ENCODE assay signal across 8 cellular contexts in the genomic region with DNA sequence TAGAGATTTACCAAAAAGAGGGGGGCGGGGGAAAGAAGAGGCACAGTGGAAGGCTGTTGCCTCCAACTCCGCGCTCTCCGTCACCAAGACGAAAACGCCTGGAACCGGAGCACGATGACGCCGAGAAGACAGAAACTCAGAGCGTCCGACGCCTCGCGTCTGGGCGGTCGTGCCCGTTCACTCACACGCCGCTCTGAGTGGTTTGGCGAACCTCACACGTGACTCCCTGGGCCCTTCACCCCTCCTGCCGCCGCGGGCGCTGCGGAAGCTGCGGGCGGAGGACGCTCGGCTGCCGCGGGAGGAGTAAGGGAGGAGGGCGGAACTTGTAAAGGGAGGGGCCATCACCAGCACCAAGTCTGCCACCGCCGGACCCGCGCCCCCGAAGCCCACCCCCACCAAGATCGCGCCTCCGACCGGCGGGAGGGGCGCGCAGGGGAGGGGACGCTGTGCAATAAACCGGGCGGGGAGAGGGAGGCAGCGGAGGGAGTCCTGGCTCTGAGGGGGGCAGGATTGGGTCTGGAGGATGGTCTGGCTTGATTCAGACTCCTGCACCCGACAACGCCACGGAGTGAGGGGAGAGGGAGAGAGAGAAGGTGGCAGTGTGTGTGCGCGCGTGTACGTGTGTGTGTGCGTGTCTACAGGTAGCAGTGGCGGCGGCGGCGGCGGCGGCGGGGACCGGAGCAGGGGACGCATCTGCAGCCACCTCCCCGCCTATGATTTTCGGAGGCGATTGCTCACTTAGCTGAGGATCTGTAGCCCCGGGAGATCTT. TPM values are rescaled to one million over a fixed set of nuclear protein-coding genes. Genes with fewer than 3 reads are reported as not detected.
A peak's percentile ranks its signal among the peaks of the same experiment; 100 is the strongest.
DNase-seq lines count a peak whose midpoint lies in the region; ATAC-seq and FAIRE-seq lines count a peak whose summit lies in the region.

No MANE protein-coding gene starts in this region.

- H2AK5ac ChIP-seq in neuronal stem cell (ENCODE audit: low read depth, low read length) = peak overlapping the region; percentile 71

- DNase-seq in DMS79 treated with DMSO at 0.1 percent for 48 hours (lab: John Stamatoyannopoulos, UW) (peak; percentile 86), NOMO-1 treated with DMSO at 0.1 percent for 48 hours (lab: John Stamatoyannopoulos, UW; ENCODE audit: unreplicated experiment) (peak; percentile 81), glomerular visceral epithelial cell (ENCODE audit: extremely low spot score) (peak; percentile 89), neuronal stem cell (ENCODE audit: low spot score) (peak; percentile 85), urothelium cell line (ENCODE audit: low spot score) (peak; percentile 81)
- DNase-seq in activated naive CD8-positive, alpha-beta T cell treated with anti-CD3 and anti-CD28 coated beads, Interleukin-2, amount 50 U/mL, for 24 hours = peak; percentile 46

- peaks cover 4% of the 10 kb centered on the region for H3K36me3 Mint-ChIP-seq in activated naive CD8-positive, alpha-beta T cell treated with anti-CD3 and anti-CD28 coated beads, Interleukin-2, amount 50 U/mL, for 24 hours (ENCODE audit: low read depth)

- peaks cover 27% of the 10 kb centered on the region for H3K4me1 Mint-ChIP-seq in activated naive CD8-positive, alpha-beta T cell treated with anti-CD3 and anti-CD28 coated beads, Interleukin-2, amount 50 U/mL, for 24 hours

- no peak overlapping the region for H3K14ac ChIP-seq in neuronal stem cell (ENCODE audit: low read length)

- H3K79me1 ChIP-seq in neuronal stem cell (ENCODE audit: low read depth, low read length) = no peaks in the 10 kb centered on the region

- H2AFZ ChIP-seq in neuronal stem cell (ENCODE audit: low read length) = peak overlapping the region; percentile 97

- no peak overlapping the region for H4K8ac ChIP-seq in neuronal stem cell (ENCODE audit: low read depth, low read length)

- H3K27me3 Mint-ChIP-seq in activated naive CD8-positive, alpha-beta T cell treated with anti-CD3 and anti-CD28 coated beads, Interleukin-2, amount 50 U/mL, for 24 hours = peaks cover 61% of the 10 kb centered on the region

- no peaks in the 10 kb centered on the region for H3K36me3 ChIP-seq in HUES6 (ENCODE audit: control insufficient read depth, insufficient read depth, low read length)
- no peaks in the 10 kb centered on the region for H3K36me3 ChIP-seq in neuronal stem cell (replicated peaks in 1 of 2; ENCODE audit: control insufficient read depth in 2 of 2, insufficient read depth in 2 of 2, low read length in 2 of 2)

- H3K18ac ChIP-seq in neuronal stem cell (ENCODE audit: low read length) = peak overlapping the region; percentile 98

- H3K9ac ChIP-seq in HUES6 (ENCODE audit: low read length) (peak overlapping the region; percentile 70), neuronal stem cell (ENCODE audit: low read depth, low read length, poor library complexity) (peak overlapping the region; percentile 96)

- no peak overlapping the region for H3K27ac Mint-ChIP-seq in activated naive CD8-positive, alpha-beta T cell treated with anti-CD3 and anti-CD28 coated beads, Interleukin-2, amount 50 U/mL, for 24 hours

- H3K4me1 ChIP-seq in HUES6 (ENCODE audit: control insufficient read depth, insufficient read depth, low read length) (peaks cover 7% of the 10 kb centered on the region; the same call in 1 of the 2 replicates), neuronal stem cell (ENCODE audit: control insufficient read depth in 2 of 2, insufficient read depth in 1 of 2, low read depth in 1 of 2, low read length in 2 of 2) (no peaks in the 10 kb centered on the region)

- WGBS in neuronal stem cell (ENCODE audit: extremely low coverage in 2 of 2, insufficient read length in 2 of 2, insufficient replicate concordance in 1 of 2), 2 donors = no CpG with 5 or more reads among the region's 71 CpGs

- H3K4me2 ChIP-seq in neuronal stem cell (ENCODE audit: insufficient read depth, low read length, poor library complexity, severe bottlenecking) = peak overlapping the region; percentile 84

- H4K91ac ChIP-seq in neuronal stem cell (ENCODE audit: low read depth, low read length, poor library complexity) = no peak overlapping the region

- H3K27ac ChIP-seq in HUES6 (ENCODE audit: low read depth, low read length) (peak overlapping the region; percentile 4; the same call in 1 of the 2 replicates), neuronal stem cell (replicated peaks; ENCODE audit: low read length) (peak overlapping the region; percentile 89)

- peak; percentile 87 for ATAC-seq in GM21529 (IDR thresholded peaks at IDR 0.05; ENCODE audit: unreplicated experiment)
- peak; percentile 89 for ATAC-seq in activated naive CD8-positive, alpha-beta T cell treated with anti-CD3 and anti-CD28 coated beads, Interleukin-2, amount 50 U/mL, for 24 hours

- peak overlapping the region; percentile 42 for H2BK5ac ChIP-seq in neuronal stem cell (ENCODE audit: low read length)

- peaks cover 4% of the 10 kb centered on the region for H3K9me3 Mint-ChIP-seq in activated naive CD8-positive, alpha-beta T cell treated with anti-CD3 and anti-CD28 coated beads, Interleukin-2, amount 50 U/mL, for 24 hours

- H3K4me3 ChIP-seq in HUES6 (ENCODE audit: low read depth, low read length) = peak overlapping the region; percentile 97
- peak overlapping the region; percentile 68 to 91 for H3K4me3 ChIP-seq in neuronal stem cell (ENCODE audit: low read length in 2 of 2)

- H2BK15ac ChIP-seq in neuronal stem cell (ENCODE audit: low read length) = peak overlapping the region; percentile 82

- no peak for FAIRE-seq in urothelium cell line (lab: Jason Lieb, UNC)

- peak overlapping the region; percentile 80 for H3K23ac ChIP-seq in neuronal stem cell (ENCODE audit: low read depth, low read length, poor library complexity)

- H3K4ac ChIP-seq in neuronal stem cell (ENCODE audit: low read length) = no peak overlapping the region

- H3K9me3 ChIP-seq in HUES6 (ENCODE audit: control insufficient read depth, insufficient read depth, low read depth, low read length) = no peaks in the 10 kb centered on the region
- no peaks in the 10 kb centered on the region for H3K9me3 ChIP-seq in neuronal stem cell (replicated peaks in 1 of 2; ENCODE audit: control insufficient read depth in 2 of 2, insufficient read depth in 1 of 2, low read depth in 1 of 2, low read length in 2 of 2)

- H3K4me3 Mint-ChIP-seq in activated naive CD8-positive, alpha-beta T cell treated with anti-CD3 and anti-CD28 coated beads, Interleukin-2, amount 50 U/mL, for 24 hours = peak overlapping the region; percentile 73

- H2BK120ac ChIP-seq in neuronal stem cell (ENCODE audit: low read depth, low read length) = peak overlapping the region; percentile 42

- H2BK12ac ChIP-seq in neuronal stem cell (ENCODE audit: low read length) = peak overlapping the region; percentile 94

- H3K27me3 ChIP-seq in HUES6 (ENCODE audit: control insufficient read depth, insufficient read depth, low read length) (peaks cover 35% of the 10 kb centered on the region), neuronal stem cell (ENCODE audit: control insufficient read depth in 3 of 3, insufficient read depth in 3 of 3, low read depth in 1 of 3, low read length in 3 of 3) (no peaks in the 10 kb centered on the region)

RNA-seq across cellular contexts. Expression of a gene that starts 1.9 kb away (rescaled TPM):
- polyA plus RNA-seq in neuronal stem cell (2013, experiment 1 of 2) = 19.0 TPM
- polyA plus RNA-seq in neuronal stem cell (2013, experiment 2 of 2) = 19.4 TPM

Comparison
In these comparisons a context has a peak if more than half of its experiments do, and no peak if none do; other contexts are left out.
1. Peak in every context shown above with its lines: DNase-seq, ATAC-seq, H3K4me3 ChIP-seq and H3K27ac ChIP-seq.